ENCODE assay signal across 1 cellular context in genomic region chr14:76193696-76194095, GRCh38.
A peak's percentile ranks its signal among the peaks of the same experiment; 100 is the strongest.
TF ChIP-seq lines count a peak whose summit lies in the region.

No MANE protein-coding gene starts in this region.

TF ChIP-seq in GM12878, 131 proteins besides CTCF, POLR2A, EP300 and RAD21 (continued from another document):
- TF ChIP-seq ZNF687 (IDR thresholded peaks at IDR 0.05) (peak; percentile 72), PRDM15 (CRISPR knock-in tag; IDR thresholded peaks at IDR 0.05) (0 out of 2 replicates have a peak, but pooled peaks have one; percentile 28), ETV6 (conservative IDR thresholded peaks at IDR 0.05 in 1 of 2, IDR thresholded peaks at IDR 0.05 in 1 of 2; ENCODE audit: borderline replicate concordance in 1 of 2, low read depth in 1 of 2) (no peak), EED (IDR thresholded peaks at IDR 0.05; ENCODE audit: low read depth) (0 out of 2 replicates have a peak, but pooled peaks have one; percentile 18), RUNX3 (IDR thresholded peaks at IDR 0.05; ENCODE audit: low read length) (0 out of 2 replicates have a peak, but pooled peaks have one; percentile 7), ZNF592 (IDR thresholded peaks at IDR 0.05) (peak; percentile 85), TCF7 (IDR thresholded peaks at IDR 0.05; ENCODE audit: borderline replicate concordance) (0 out of 2 replicates have a peak, but pooled peaks have one; percentile 33), HDGF (IDR thresholded peaks at IDR 0.05) (peak; percentile 55; the same call in 1 of the 2 replicates)
